19 cellular contexts compared by ENCODE assay signal in genomic region chr13:62710766-62711165, GRCh38.
"Had no signal": no experiment of that assay in that cellular context is flagged by ENCODE, and none has a peak within 500 bp of the region (broad histone marks: within the 10 kb centered on the region; RNA-seq: fewer than 3 reads in every experiment).

No MANE protein-coding gene starts in this region.

- H3K9me3 ChIP-seq: ascending aorta, colonic mucosa, uterus had no signal

- H3K36me3 ChIP-seq: ascending aorta, colonic mucosa, transverse colon, uterus, WERI-Rb-1 had no signal

- H3K4me1 ChIP-seq: ascending aorta, colonic mucosa, transverse colon, uterus had no signal

- H3K27ac ChIP-seq: ascending aorta, colonic mucosa, transverse colon, uterus, WERI-Rb-1 had no signal

- ATAC-seq: activated T-cell treated with anti-CD3 and anti-CD28 coated beads, Interleukin-2, amount 50 U/mL, for 72 hours; left lobe of liver had no signal

- H3K4me3 ChIP-seq: ascending aorta, colonic mucosa, transverse colon, uterus had no signal

- DNase-seq: activated CD4-positive, alpha-beta T cell treated with anti-CD3 and anti-CD28 coated beads for 1 hour; activated CD8-positive, alpha-beta memory T cell treated with anti-CD3 and anti-CD28 coated beads for 24 hours; activated CD8-positive, alpha-beta memory T cell treated with anti-CD3 and anti-CD28 coated beads, Interleukin-2, amount 50 U/mL, for 48 hours; activated effector memory CD4-positive, alpha-beta T cell treated with anti-CD3 and anti-CD28 coated beads, Interleukin-2, amount 50 U/mL, for 16 hours; activated naive CD4-positive, alpha-beta T cell treated with anti-CD3 and anti-CD28 coated beads, Interleukin-2, amount 50 U/mL, for 16 hours; activated T-cell treated with anti-CD3 and anti-CD28 coated beads, Interleukin-2, amount 50 U/mL, for 72 hours; colonic mucosa; foreskin melanocyte; head of caudate nucleus; kidney; nucleus accumbens; posterior cingulate gyrus; stimulated activated CD8-positive, alpha-beta memory T cell treated with anti-CD3 and anti-CD28 coated beads, Interleukin-4, amount 100 ng/mL, for 48 hours; stimulated activated naive CD4-positive, alpha-beta T cell treated with Interleukin-2 at 50 U/mL for 16 hours; transverse colon; uterus; WERI-Rb-1 had no signal

- H3K27me3 ChIP-seq: ascending aorta, colonic mucosa, transverse colon, uterus had no signal
